Comparison of ENCODE assay signal across 14 cellular contexts in genomic region chr6:106026748-106027147, GRCh38. TPM values are rescaled to one million over a fixed set of nuclear protein-coding genes. Genes with fewer than 3 reads are reported as not detected.
A peak's percentile ranks its signal among the peaks of the same experiment; 100 is the strongest.
DNase-seq lines count a peak whose midpoint lies in the region; ATAC-seq and TF ChIP-seq lines count a peak whose summit lies in the region.
"Had no signal": no experiment of that assay in that cellular context is flagged by ENCODE, and none has a peak within 500 bp of the region (broad histone marks: within the 10 kb centered on the region; RNA-seq: fewer than 3 reads in every experiment).

No MANE protein-coding gene starts in this region.

- H3K36me3 ChIP-seq in DND-41 (ENCODE audit: insufficient read depth, low read length) (no peaks in the 10 kb centered on the region), GM23338 (ENCODE audit: insufficient read depth) (no peaks in the 10 kb centered on the region), OCI-LY7 (ENCODE audit: insufficient read depth, low read length) (no peaks in the 10 kb centered on the region)

- H3K4me3 ChIP-seq in DND-41 (ENCODE audit: low read depth in 1 of 2, low read length in 2 of 2): peak overlapping the region in 1 of 2 experiments; percentile 48; a peak in 2 of 4 replicates
- H3K4me3 ChIP-seq in GM23338: no peak overlapping the region
- H3K4me3 ChIP-seq in OCI-LY7 (ENCODE audit: low read depth, low read length, poor library complexity, severe bottlenecking): no peak overlapping the region

- H3K27me3 ChIP-seq in DND-41 (ENCODE audit: insufficient read depth, low read length, poor library complexity): no peaks in the 10 kb centered on the region
- H3K27me3 ChIP-seq in GM23338 (ENCODE audit: insufficient read depth): no peaks in the 10 kb centered on the region

- H3K4me1 ChIP-seq in DND-41 (ENCODE audit: insufficient read depth, low read length): peaks cover 25% of the 10 kb centered on the region
- peaks cover 15% of the 10 kb centered on the region for H3K4me1 ChIP-seq in GM23338 (ENCODE audit: insufficient read depth)
- peaks cover 7% of the 10 kb centered on the region for H3K4me1 ChIP-seq in OCI-LY7 (ENCODE audit: insufficient read depth, low read length, poor library complexity, severe bottlenecking)

- no peak overlapping the region for H3K4me3 Mint-ChIP-seq in GM23338
- H3K4me3 Mint-ChIP-seq in activated T-helper 2 cell treated with anti-CD3 and anti-CD28 coated beads, Interferon-gamma antibody, Interleukin-2, Interleukin-4, amounts not matched to agents 10 μg/mL and 5 μg/mL and 100 μg/mL, durations not matched to agents 14 hours and 24 hours and 36 hours (ENCODE audit: low read depth): peak overlapping the region; percentile 26
- peak overlapping the region; percentile 70 for H3K4me3 Mint-ChIP-seq in nephron progenitor cell
- no peak overlapping the region for H3K4me3 Mint-ChIP-seq in activated CD4-positive, alpha-beta memory T cell treated with anti-CD3 and anti-CD28 coated beads, Interleukin-2, amount 10 ng/mL, durations not matched to agents 7 days and 5 days
- H3K4me3 Mint-ChIP-seq: activated B cell treated with CpG ODN at 0.5 μM for 24 hours; CD4-positive, alpha-beta T cell had no signal

- H4K20me1 ChIP-seq in DND-41 (ENCODE audit: insufficient read depth, low read length) (no peaks in the 10 kb centered on the region), GM23338 (replicated peaks; ENCODE audit: insufficient read depth) (no peaks in the 10 kb centered on the region), OCI-LY7 (ENCODE audit: insufficient read depth, low read length) (no peaks in the 10 kb centered on the region)

- H3K9me2 ChIP-seq in GM23338 (ENCODE audit: insufficient read depth) (no peaks in the 10 kb centered on the region), OCI-LY7 (ENCODE audit: insufficient read depth, low read length) (no peaks in the 10 kb centered on the region)

- peak overlapping the region; percentile 48 for H3K9ac ChIP-seq in DND-41 (ENCODE audit: low read depth, low read length)

- H3K27ac Mint-ChIP-seq in GM23338 (no peak overlapping the region), nephron progenitor cell (peak overlapping the region; percentile 77)
- H3K27ac Mint-ChIP-seq in activated T-helper 2 cell treated with anti-CD3 and anti-CD28 coated beads, Interferon-gamma antibody, Interleukin-2, Interleukin-4, amounts not matched to agents 10 μg/mL and 5 μg/mL and 100 μg/mL, durations not matched to agents 14 hours and 24 hours and 36 hours: no peak overlapping the region
- no peak overlapping the region for H3K27ac Mint-ChIP-seq in activated CD4-positive, alpha-beta memory T cell treated with anti-CD3 and anti-CD28 coated beads, Interleukin-2, amount 10 ng/mL, durations not matched to agents 7 days and 5 days
- H3K27ac Mint-ChIP-seq: activated B cell treated with CpG ODN at 0.5 μM for 24 hours; CD4-positive, alpha-beta T cell; naive B cell had no signal

- H3K27me3 Mint-ChIP-seq in GM23338 (ENCODE audit: insufficient read depth, low read depth, poor library complexity): peaks cover 3% of the 10 kb centered on the region
- H3K27me3 Mint-ChIP-seq in activated T-helper 2 cell treated with anti-CD3 and anti-CD28 coated beads, Interferon-gamma antibody, Interleukin-2, Interleukin-4, amounts not matched to agents 10 μg/mL and 5 μg/mL and 100 μg/mL, durations not matched to agents 14 hours and 24 hours and 36 hours (ENCODE audit: low read depth): peaks cover 12% of the 10 kb centered on the region
- no peaks in the 10 kb centered on the region for H3K27me3 Mint-ChIP-seq in nephron progenitor cell (ENCODE audit: low read depth, poor library complexity)
- no peaks in the 10 kb centered on the region for H3K27me3 Mint-ChIP-seq in activated CD4-positive, alpha-beta memory T cell treated with anti-CD3 and anti-CD28 coated beads, Interleukin-2, amount 10 ng/mL, durations not matched to agents 7 days and 5 days

- POLR2A ChIA-PET in OCI-LY7 (lab: Charles Lee): no interaction called here
- POLR2A ChIA-PET in activated CD4-positive, alpha-beta memory T cell treated with anti-CD3 and anti-CD28 coated beads, Interleukin-2, amount 10 ng/mL, durations not matched to agents 7 days and 5 days (lab: Charles Lee): no interaction called here

- peak; percentile 93 for ATAC-seq in DND-41 (ENCODE audit: insufficient read depth, low read depth)
- no peak for ATAC-seq in GM23338
- no peak for ATAC-seq in HG03354 (IDR thresholded peaks at IDR 0.05; ENCODE audit: poor library complexity, severe bottlenecking, unreplicated experiment)
- ATAC-seq: left lobe of liver had no signal

- H3K9me3 Mint-ChIP-seq in GM23338 (no peaks in the 10 kb centered on the region), nephron progenitor cell (no peaks in the 10 kb centered on the region)
- no peaks in the 10 kb centered on the region for H3K9me3 Mint-ChIP-seq in activated T-helper 2 cell treated with anti-CD3 and anti-CD28 coated beads, Interferon-gamma antibody, Interleukin-2, Interleukin-4, amounts not matched to agents 10 μg/mL and 5 μg/mL and 100 μg/mL, durations not matched to agents 14 hours and 24 hours and 36 hours
- H3K9me3 Mint-ChIP-seq in activated CD4-positive, alpha-beta memory T cell treated with anti-CD3 and anti-CD28 coated beads, Interleukin-2, amount 10 ng/mL, durations not matched to agents 7 days and 5 days: peaks cover 4% of the 10 kb centered on the region
- H3K9me3 Mint-ChIP-seq: activated B cell treated with CpG ODN at 0.5 μM for 24 hours; CD4-positive, alpha-beta T cell; naive B cell had no signal

- no TSS peak for BruUV-seq in OCI-LY7 (replicated peaks; lab: Mats Ljungman, UMichigan)

- H3F3A ChIP-seq in GM23338 (replicated peaks; ENCODE audit: low read depth): no peaks in the 10 kb centered on the region

- H3K4me1 Mint-ChIP-seq in GM23338: peaks cover 16% of the 10 kb centered on the region
- H3K4me1 Mint-ChIP-seq in activated T-helper 2 cell treated with anti-CD3 and anti-CD28 coated beads, Interferon-gamma antibody, Interleukin-2, Interleukin-4, amounts not matched to agents 10 μg/mL and 5 μg/mL and 100 μg/mL, durations not matched to agents 14 hours and 24 hours and 36 hours (ENCODE audit: low read depth): peaks cover 25% of the 10 kb centered on the region
- H3K4me1 Mint-ChIP-seq in nephron progenitor cell: peaks cover 56% of the 10 kb centered on the region
- peaks cover 9% of the 10 kb centered on the region for H3K4me1 Mint-ChIP-seq in activated CD4-positive, alpha-beta memory T cell treated with anti-CD3 and anti-CD28 coated beads, Interleukin-2, amount 10 ng/mL, durations not matched to agents 7 days and 5 days
- H3K4me1 Mint-ChIP-seq: activated B cell treated with CpG ODN at 0.5 μM for 24 hours had no signal

- TF ChIP-seq CTCF in DND-41 (IDR thresholded peaks at IDR 0.05; ENCODE audit: borderline replicate concordance, extremely low read depth, low read length, poor library complexity, severe bottlenecking): no peak
- TF ChIP-seq CTCF in GM23338 (conservative IDR thresholded peaks at IDR 0.05; ENCODE audit: low read depth in 2 of 2): no peak
- no peak for TF ChIP-seq CTCF in nephron progenitor cell (IDR thresholded peaks at IDR 0.05)
- TF ChIP-seq CTCF in OCI-LY7 (conservative IDR thresholded peaks at IDR 0.05; ENCODE audit: low read length): no peak

- intact Hi-C loops in activated T-helper 2 cell treated with anti-CD3 and anti-CD28 coated beads, Interferon-gamma antibody, Interleukin-2, Interleukin-4, amounts not matched to agents 10 μg/mL and 5 μg/mL and 100 μg/mL, durations not matched to agents 14 hours and 24 hours and 36 hours (cut with micrococcal nuclease): loop anchor here (1.0 kb wide), 1 partner anchor 57 kb away; no protein-coding TSS in a partner anchor
- intact Hi-C loops in OCI-LY7 (cut with micrococcal nuclease; ENCODE audit: unreplicated experiment): no loop called here

- H3K4me2 ChIP-seq in DND-41 (ENCODE audit: insufficient read depth, low read length): peak overlapping the region; percentile 68
- peak overlapping the region; percentile 53; the same call in 1 of the 2 replicates for H3K4me2 ChIP-seq in GM23338
- H3K4me2 ChIP-seq in OCI-LY7 (ENCODE audit: low read length): no peak overlapping the region

- CTCF ChIA-PET in OCI-LY7 (lab: Charles Lee; ENCODE audit: unreplicated experiment): no interaction called here
- CTCF ChIA-PET in activated CD4-positive, alpha-beta memory T cell treated with anti-CD3 and anti-CD28 coated beads, Interleukin-2, amount 10 ng/mL, durations not matched to agents 7 days and 5 days (lab: Charles Lee): no interaction called here

- no peaks in the 10 kb centered on the region for H3K36me3 Mint-ChIP-seq in GM23338 (ENCODE audit: low read depth)
- H3K36me3 Mint-ChIP-seq in activated T-helper 2 cell treated with anti-CD3 and anti-CD28 coated beads, Interferon-gamma antibody, Interleukin-2, Interleukin-4, amounts not matched to agents 10 μg/mL and 5 μg/mL and 100 μg/mL, durations not matched to agents 14 hours and 24 hours and 36 hours (ENCODE audit: low read depth): peaks cover 3% of the 10 kb centered on the region
- H3K36me3 Mint-ChIP-seq in nephron progenitor cell (ENCODE audit: low read depth): peaks cover 10% of the 10 kb centered on the region
- peaks cover 21% of the 10 kb centered on the region for H3K36me3 Mint-ChIP-seq in activated CD4-positive, alpha-beta memory T cell treated with anti-CD3 and anti-CD28 coated beads, Interleukin-2, amount 10 ng/mL, durations not matched to agents 7 days and 5 days (ENCODE audit: low read depth)
- H3K36me3 Mint-ChIP-seq: naive B cell had no signal

- H3K79me2 ChIP-seq in DND-41 (ENCODE audit: insufficient read depth, low read length): no peaks in the 10 kb centered on the region
- H3K79me2 ChIP-seq in GM23338 (replicated peaks; ENCODE audit: insufficient read depth): no peaks in the 10 kb centered on the region
- H3K79me2 ChIP-seq in OCI-LY7 (ENCODE audit: insufficient read depth, low read depth, low read length): no peaks in the 10 kb centered on the region

- no peaks in the 10 kb centered on the region for H3K9me3 ChIP-seq in DND-41 (ENCODE audit: insufficient read depth, low read length, severe bottlenecking)
- no peaks in the 10 kb centered on the region for H3K9me3 ChIP-seq in OCI-LY7 (ENCODE audit: low read length)

- DNase-seq in DND-41: peak; percentile 75
- DNase-seq in GM23338 (ENCODE audit: low spot score): no peak
- no peak for DNase-seq in activated T-helper 2 cell treated with anti-CD3 and anti-CD28 coated beads, Interferon-gamma antibody, Interleukin-2, Interleukin-4, amounts not matched to agents 10 μg/mL and 5 μg/mL and 100 μg/mL, durations not matched to agents 14 hours and 24 hours and 36 hours (ENCODE audit: low spot score)
- no peak for DNase-seq in nephron progenitor cell
- no peak for DNase-seq in OCI-LY7 (ENCODE audit: low spot score)
- no peak for DNase-seq in DMS153 treated with DMSO at 0.1 percent for 48 hours (lab: John Stamatoyannopoulos, UW; ENCODE audit: unreplicated experiment)
- DNase-seq in activated CD4-positive, alpha-beta memory T cell treated with anti-CD3 and anti-CD28 coated beads, Interleukin-2, amount 10 ng/mL, durations not matched to agents 7 days and 5 days: no peak
- DNase-seq: activated B cell treated with CpG ODN at 0.5 μM for 24 hours; CD4-positive, alpha-beta T cell; erythroblast; naive B cell; stimulated activated CD4-positive, alpha-beta T cell treated with anti-CD3 and anti-CD28 coated beads, Interleukin-2, amount 100 ng/mL, for 48 hours had no signal

- H3K27ac ChIP-seq in DND-41 (ENCODE audit: low read length) (peak overlapping the region; percentile 76), GM23338 (ENCODE audit: low read depth) (no peak overlapping the region), OCI-LY7 (ENCODE audit: low read depth, low read length, poor library complexity, severe bottlenecking) (no peak overlapping the region)

- H2AFZ ChIP-seq in DND-41 (ENCODE audit: low read depth, low read length): peak overlapping the region; percentile 67
- H2AFZ ChIP-seq in GM23338: peak overlapping the region; percentile 83; the same call in 1 of the 2 replicates
- H2AFZ ChIP-seq in OCI-LY7 (ENCODE audit: low read length): no peak overlapping the region

RNA-seq across cellular contexts. Expression of gene PRDM1, which starts 59.4 kb away (rescaled TPM):
- total RNA-seq in GM23338 (2014; rRNA removed; shearing (Covaris generic)): 0.62 and 0.73 TPM in 2 replicates
- 0.65 and 0.90 TPM in 2 replicates for polyA plus RNA-seq in GM23338 (2016; fragmentation: Nextera tagmentation; extraction: Ambion mirVana)
- 49.1 and 52.3 TPM in 2 replicates for total RNA-seq in activated T-helper 2 cell treated with anti-CD3 and anti-CD28 coated beads, Interferon-gamma antibody, Interleukin-2, Interleukin-4, amounts not matched to agents 10 μg/mL and 5 μg/mL and 100 μg/mL, durations not matched to agents 14 hours and 24 hours and 36 hours
- total RNA-seq in OCI-LY7 (2014; rRNA removed; shearing (Covaris generic)): 1.5 and 2.2 TPM in 2 replicates
- total RNA-seq in OCI-LY7 (2022): 1.9 and 3.3 TPM in 2 replicates
- 100 to 1,000 TPM; 112 to 115 TPM for total RNA-seq in activated CD4-positive, alpha-beta memory T cell treated with anti-CD3 and anti-CD28 coated beads, Interleukin-2, amount 10 ng/mL, durations not matched to agents 7 days and 5 days

Comparison
In these comparisons a context has a peak if more than half of its experiments do, and no peak if none do; other contexts are left out.
1. H3K4me3 Mint-ChIP-seq: peak in activated T-helper 2 cell treated with anti-CD3 and anti-CD28 coated beads, Interferon-gamma antibody, Interleukin-2, Interleukin-4, amounts not matched to agents 10 μg/mL and 5 μg/mL and 100 μg/mL, durations not matched to agents 14 hours and 24 hours and 36 hours (single experiment) and nephron progenitor cell (single experiment); none in GM23338 (single experiment) and activated CD4-positive, alpha-beta memory T cell treated with anti-CD3 and anti-CD28 coated beads, Interleukin-2, amount 10 ng/mL, durations not matched to agents 7 days and 5 days (single experiment).
2. RNA of gene PRDM1, which starts 59.4 kb away (total RNA-seq): 112 to 115 TPM in activated CD4-positive, alpha-beta memory T cell treated with anti-CD3 and anti-CD28 coated beads, Interleukin-2, amount 10 ng/mL, durations not matched to agents 7 days and 5 days and 49.1 to 52.3 TPM in activated T-helper 2 cell treated with anti-CD3 and anti-CD28 coated beads, Interferon-gamma antibody, Interleukin-2, Interleukin-4, amounts not matched to agents 10 μg/mL and 5 μg/mL and 100 μg/mL, durations not matched to agents 14 hours and 24 hours and 36 hours; 1.5 to 3.3 TPM in OCI-LY7 and 0.62 to 0.73 TPM in GM23338; every median in the first group is over 10 times any median in the second.